1 cellular context compared by ENCODE assay signal in the genomic region with DNA sequence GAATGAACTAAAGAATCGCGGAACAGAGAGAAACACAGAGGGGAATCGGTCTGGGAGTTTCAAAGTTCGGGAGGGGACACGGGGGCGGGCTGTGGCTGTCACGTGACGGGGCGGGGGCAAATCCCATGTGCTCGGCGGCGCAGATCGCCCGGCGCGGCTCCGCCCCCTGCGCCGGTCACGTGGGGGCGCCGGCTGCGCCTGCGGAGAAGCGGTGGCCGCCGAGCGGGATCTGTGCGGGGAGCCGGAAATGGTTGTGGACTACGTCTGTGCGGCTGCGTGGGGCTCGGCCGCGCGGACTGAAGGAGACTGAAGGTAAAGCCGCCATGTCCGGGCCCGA.
TF ChIP-seq lines count a peak whose summit lies in the region.

A gene with protein sequence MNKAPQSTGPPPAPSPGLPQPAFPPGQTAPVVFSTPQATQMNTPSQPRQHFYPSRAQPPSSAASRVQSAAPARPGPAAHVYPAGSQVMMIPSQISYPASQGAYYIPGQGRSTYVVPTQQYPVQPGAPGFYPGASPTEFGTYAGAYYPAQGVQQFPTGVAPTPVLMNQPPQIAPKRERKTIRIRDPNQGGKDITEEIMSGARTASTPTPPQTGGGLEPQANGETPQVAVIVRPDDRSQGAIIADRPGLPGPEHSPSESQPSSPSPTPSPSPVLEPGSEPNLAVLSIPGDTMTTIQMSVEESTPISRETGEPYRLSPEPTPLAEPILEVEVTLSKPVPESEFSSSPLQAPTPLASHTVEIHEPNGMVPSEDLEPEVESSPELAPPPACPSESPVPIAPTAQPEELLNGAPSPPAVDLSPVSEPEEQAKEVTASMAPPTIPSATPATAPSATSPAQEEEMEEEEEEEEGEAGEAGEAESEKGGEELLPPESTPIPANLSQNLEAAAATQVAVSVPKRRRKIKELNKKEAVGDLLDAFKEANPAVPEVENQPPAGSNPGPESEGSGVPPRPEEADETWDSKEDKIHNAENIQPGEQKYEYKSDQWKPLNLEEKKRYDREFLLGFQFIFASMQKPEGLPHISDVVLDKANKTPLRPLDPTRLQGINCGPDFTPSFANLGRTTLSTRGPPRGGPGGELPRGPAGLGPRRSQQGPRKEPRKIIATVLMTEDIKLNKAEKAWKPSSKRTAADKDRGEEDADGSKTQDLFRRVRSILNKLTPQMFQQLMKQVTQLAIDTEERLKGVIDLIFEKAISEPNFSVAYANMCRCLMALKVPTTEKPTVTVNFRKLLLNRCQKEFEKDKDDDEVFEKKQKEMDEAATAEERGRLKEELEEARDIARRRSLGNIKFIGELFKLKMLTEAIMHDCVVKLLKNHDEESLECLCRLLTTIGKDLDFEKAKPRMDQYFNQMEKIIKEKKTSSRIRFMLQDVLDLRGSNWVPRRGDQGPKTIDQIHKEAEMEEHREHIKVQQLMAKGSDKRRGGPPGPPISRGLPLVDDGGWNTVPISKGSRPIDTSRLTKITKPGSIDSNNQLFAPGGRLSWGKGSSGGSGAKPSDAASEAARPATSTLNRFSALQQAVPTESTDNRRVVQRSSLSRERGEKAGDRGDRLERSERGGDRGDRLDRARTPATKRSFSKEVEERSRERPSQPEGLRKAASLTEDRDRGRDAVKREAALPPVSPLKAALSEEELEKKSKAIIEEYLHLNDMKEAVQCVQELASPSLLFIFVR (N-terminal part only) (plus strand): TSS at position 244 of the 337 bp plus-strand sequence. CDS start 1,191 bp downstream, outside the sequence.

TF ChIP-seq in HepG2, 621 proteins besides CTCF, POLR2A, EP300 and RAD21 (continued from another document and continues in another):
- TF ChIP-seq ZNF556 (CRISPR knock-in tag; IDR thresholded peaks at IDR 0.05; ENCODE audit: borderline replicate concordance) (no peak), MIXL1 (CRISPR knock-in tag; IDR thresholded peaks at IDR 0.05) (no peak), TFDP1 (CRISPR knock-in tag; IDR thresholded peaks at IDR 0.05; ENCODE audit: borderline replicate concordance) (peak; percentile 39; the same call in 1 of the 2 replicates), HOXA3 (CRISPR knock-in tag; IDR thresholded peaks at IDR 0.05) (peak; percentile 71; the same call in 1 of the 2 replicates), ZNF850 (CRISPR knock-in tag; conservative IDR thresholded peaks at IDR 0.05) (0 out of 2 replicates have a peak, but pooled peaks have one; percentile 8), FOXK1 (CRISPR knock-in tag; IDR thresholded peaks at IDR 0.05; ENCODE audit: borderline replicate concordance, low read depth) (no peak; the same call in 1 of the 2 replicates), POLR2AphosphoS5 (IDR thresholded peaks at IDR 0.05; ENCODE audit: low read depth, low read length) (peak; percentile 76), YY1 (IDR thresholded peaks at IDR 0.05; ENCODE audit: insufficient read depth, insufficient replicate concordance, low read depth, low read length) (peak; percentile 84), ZSCAN5A (CRISPR knock-in tag; IDR thresholded peaks at IDR 0.05; ENCODE audit: borderline replicate concordance) (0 out of 2 replicates have a peak, but pooled peaks have one; percentile 25), MEIS2 (CRISPR knock-in tag; IDR thresholded peaks at IDR 0.05) (no peak), HNRNPK (IDR thresholded peaks at IDR 0.05; ENCODE audit: low read depth, low read length, poor library complexity, severe bottlenecking) (peak; percentile 61), YEATS2 (CRISPR knock-in tag; IDR thresholded peaks at IDR 0.05; ENCODE audit: borderline replicate concordance) (0 out of 2 replicates have a peak, but pooled peaks have one; percentile 56), BCLAF1 (IDR thresholded peaks at IDR 0.05) (no peak), PRPF4 (IDR thresholded peaks at IDR 0.05; ENCODE audit: low read depth, low read length, poor library complexity, severe bottlenecking) (no peak), NR2C2 (CRISPR knock-in tag; IDR thresholded peaks at IDR 0.05; ENCODE audit: borderline replicate concordance) (no peak), PATZ1 (CRISPR knock-in tag; IDR thresholded peaks at IDR 0.05) (peak; percentile 74), CCDC6 (CRISPR knock-in tag; IDR thresholded peaks at IDR 0.05) (peak; percentile 75), NR3C1 (CRISPR knock-in tag; IDR thresholded peaks at IDR 0.05) (no peak), GPN1 (CRISPR knock-in tag; IDR thresholded peaks at IDR 0.05; ENCODE audit: borderline replicate concordance) (no peak), STAG1 (CRISPR knock-in tag; IDR thresholded peaks at IDR 0.05) (no peak), GABPB1 (CRISPR knock-in tag; IDR thresholded peaks at IDR 0.05) (peak; percentile 82; the same call in 1 of the 2 replicates), ARNTL (CRISPR knock-in tag; IDR thresholded peaks at IDR 0.05) (peak; percentile 92), ZNF572 (CRISPR knock-in tag; IDR thresholded peaks at IDR 0.05) (no peak), ZNF788 (CRISPR knock-in tag; IDR thresholded peaks at IDR 0.05; ENCODE audit: borderline replicate concordance) (peak; percentile 29; the same call in 1 of the 2 replicates), TAF1 (CRISPR knock-in tag; IDR thresholded peaks at IDR 0.05) (peak; percentile 38; the same call in 1 of the 2 replicates)
- TF ChIP-seq, protein P1, sequence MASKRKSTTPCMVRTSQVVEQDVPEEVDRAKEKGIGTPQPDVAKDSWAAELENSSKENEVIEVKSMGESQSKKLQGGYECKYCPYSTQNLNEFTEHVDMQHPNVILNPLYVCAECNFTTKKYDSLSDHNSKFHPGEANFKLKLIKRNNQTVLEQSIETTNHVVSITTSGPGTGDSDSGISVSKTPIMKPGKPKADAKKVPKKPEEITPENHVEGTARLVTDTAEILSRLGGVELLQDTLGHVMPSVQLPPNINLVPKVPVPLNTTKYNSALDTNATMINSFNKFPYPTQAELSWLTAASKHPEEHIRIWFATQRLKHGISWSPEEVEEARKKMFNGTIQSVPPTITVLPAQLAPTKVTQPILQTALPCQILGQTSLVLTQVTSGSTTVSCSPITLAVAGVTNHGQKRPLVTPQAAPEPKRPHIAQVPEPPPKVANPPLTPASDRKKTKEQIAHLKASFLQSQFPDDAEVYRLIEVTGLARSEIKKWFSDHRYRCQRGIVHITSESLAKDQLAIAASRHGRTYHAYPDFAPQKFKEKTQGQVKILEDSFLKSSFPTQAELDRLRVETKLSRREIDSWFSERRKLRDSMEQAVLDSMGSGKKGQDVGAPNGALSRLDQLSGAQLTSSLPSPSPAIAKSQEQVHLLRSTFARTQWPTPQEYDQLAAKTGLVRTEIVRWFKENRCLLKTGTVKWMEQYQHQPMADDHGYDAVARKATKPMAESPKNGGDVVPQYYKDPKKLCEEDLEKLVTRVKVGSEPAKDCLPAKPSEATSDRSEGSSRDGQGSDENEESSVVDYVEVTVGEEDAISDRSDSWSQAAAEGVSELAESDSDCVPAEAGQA (IDR thresholded peaks at IDR 0.05; ENCODE audit: low read depth) = 0 out of 2 replicates have a peak, but pooled peaks have one; percentile 14
- TF ChIP-seq, protein P1 (CRISPR knock-in tag; IDR thresholded peaks at IDR 0.05; ENCODE audit: borderline replicate concordance) = no peak
- TF ChIP-seq, protein P2, sequence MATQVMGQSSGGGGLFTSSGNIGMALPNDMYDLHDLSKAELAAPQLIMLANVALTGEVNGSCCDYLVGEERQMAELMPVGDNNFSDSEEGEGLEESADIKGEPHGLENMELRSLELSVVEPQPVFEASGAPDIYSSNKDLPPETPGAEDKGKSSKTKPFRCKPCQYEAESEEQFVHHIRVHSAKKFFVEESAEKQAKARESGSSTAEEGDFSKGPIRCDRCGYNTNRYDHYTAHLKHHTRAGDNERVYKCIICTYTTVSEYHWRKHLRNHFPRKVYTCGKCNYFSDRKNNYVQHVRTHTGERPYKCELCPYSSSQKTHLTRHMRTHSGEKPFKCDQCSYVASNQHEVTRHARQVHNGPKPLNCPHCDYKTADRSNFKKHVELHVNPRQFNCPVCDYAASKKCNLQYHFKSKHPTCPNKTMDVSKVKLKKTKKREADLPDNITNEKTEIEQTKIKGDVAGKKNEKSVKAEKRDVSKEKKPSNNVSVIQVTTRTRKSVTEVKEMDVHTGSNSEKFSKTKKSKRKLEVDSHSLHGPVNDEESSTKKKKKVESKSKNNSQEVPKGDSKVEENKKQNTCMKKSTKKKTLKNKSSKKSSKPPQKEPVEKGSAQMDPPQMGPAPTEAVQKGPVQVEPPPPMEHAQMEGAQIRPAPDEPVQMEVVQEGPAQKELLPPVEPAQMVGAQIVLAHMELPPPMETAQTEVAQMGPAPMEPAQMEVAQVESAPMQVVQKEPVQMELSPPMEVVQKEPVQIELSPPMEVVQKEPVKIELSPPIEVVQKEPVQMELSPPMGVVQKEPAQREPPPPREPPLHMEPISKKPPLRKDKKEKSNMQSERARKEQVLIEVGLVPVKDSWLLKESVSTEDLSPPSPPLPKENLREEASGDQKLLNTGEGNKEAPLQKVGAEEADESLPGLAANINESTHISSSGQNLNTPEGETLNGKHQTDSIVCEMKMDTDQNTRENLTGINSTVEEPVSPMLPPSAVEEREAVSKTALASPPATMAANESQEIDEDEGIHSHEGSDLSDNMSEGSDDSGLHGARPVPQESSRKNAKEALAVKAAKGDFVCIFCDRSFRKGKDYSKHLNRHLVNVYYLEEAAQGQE (IDR thresholded peaks at IDR 0.05; ENCODE audit: borderline replicate concordance in 1 of 2, low read depth in 1 of 2, low read length in 2 of 2) = peak in 1 of 2 experiments; percentile 41; a peak in 1 of 4 replicates
